In genomic region chr10:14023612-14024348, GRCh38 we compare ENCODE assay signal across 14 cellular contexts.
DNase-seq lines count a peak whose midpoint lies in the region; ATAC-seq, FAIRE-seq and TF ChIP-seq lines count a peak whose summit lies in the region.
"Had no signal": no experiment of that assay in that cellular context is flagged by ENCODE, and none has a peak within 500 bp of the region (broad histone marks: within the 10 kb centered on the region; RNA-seq: fewer than 3 reads in every experiment).

No MANE protein-coding gene starts in this region.

- peaks cover 3% of the 10 kb centered on the region; the same call in 1 of the 2 replicates for H3K4me1 ChIP-seq in HEK293 (ENCODE audit: control insufficient read depth, insufficient read depth, low read length)
- no peaks in the 10 kb centered on the region for H3K4me1 ChIP-seq in astrocyte (ENCODE audit: insufficient read depth, low read length)

- H3K4me3 Mint-ChIP-seq in astrocyte (ENCODE audit: unreplicated experiment) (no peak overlapping the region), endothelial cell (ENCODE audit: unreplicated experiment) (no peak overlapping the region)
- peak overlapping the region in 1 of 2 donors; percentile 63 for H3K4me3 Mint-ChIP-seq in stimulated activated naive B cell treated with anti-CD40 and anti-IgM and Interleukin-4, amounts not matched to agents 10 μg/mL and 1 μg/mL and 100 μg/mL, for 72 hours
- H3K4me3 Mint-ChIP-seq: activated CD4-positive, alpha-beta T cell treated with anti-CD3 and anti-CD28 coated beads, Interleukin-2, amount 10 ng/mL, durations not matched to agents 24 days and 14 days; activated T-helper 1 cell treated with anti-CD3 and anti-CD28 coated beads, Interleukin-12 subunit alpha, Interleukin-12 subunit beta, Interleukin-2, Interleukin-4 antibody, amounts not matched to agents 30 ng/mL and 10 ng/mL and 1 ng/mL, durations not matched to agents 14 hours and 24 hours and 36 hours had no signal

- no peaks in the 10 kb centered on the region for H3K36me3 ChIP-seq in HEK293 (ENCODE audit: control insufficient read depth in 2 of 2, insufficient read depth in 1 of 2, low read length in 2 of 2)
- no peaks in the 10 kb centered on the region for H3K36me3 ChIP-seq in astrocyte (ENCODE audit: insufficient read depth, low read length)

- H4K20me1 ChIP-seq in astrocyte (ENCODE audit: insufficient read depth, low read length), result no peaks in the 10 kb centered on the region

- no peak overlapping the region for H2AFZ ChIP-seq in astrocyte (ENCODE audit: low read depth, low read length)

- H3K9ac ChIP-seq in astrocyte (ENCODE audit: low read length), result no peak overlapping the region

- DNase-seq in astrocyte (ENCODE audit: low read depth) (peak; percentile 19), medulla oblongata (ENCODE audit: extremely low spot score) (peak; percentile 49), endothelial cell (ENCODE audit: low spot score) (no peak)
- DNase-seq in stimulated activated naive B cell treated with anti-CD40 and anti-IgM and Interleukin-4, amounts not matched to agents 10 μg/mL and 1 μg/mL and 100 μg/mL, for 72 hours, result no peak
- DNase-seq in activated CD4-positive, alpha-beta T cell treated with anti-CD3 and anti-CD28 coated beads for 1 hour, result no peak
- DNase-seq: activated CD4-positive, alpha-beta T cell treated with anti-CD3 and anti-CD28 coated beads, Interleukin-2, amount 10 ng/mL, durations not matched to agents 24 days and 14 days; mesenchymal stem cell; NCI-H2171; right cardiac atrium; T-helper 1 cell had no signal

- no peak for TF ChIP-seq CTCF in HEK293 (tag by site-specific recombination; IDR thresholded peaks at IDR 0.05)
- TF ChIP-seq CTCF in astrocyte (IDR thresholded peaks at IDR 0.05; ENCODE audit: insufficient read depth, low read depth, low read length), result no peak
- no peak for TF ChIP-seq CTCF in endothelial cell (IDR thresholded peaks at IDR 0.05; ENCODE audit: unreplicated experiment)

- POLR2A ChIA-PET in HEK293 (lab: Yijun Ruan, JAX), result no interaction called here

- H3K4me1 Mint-ChIP-seq in astrocyte (ENCODE audit: low read depth, unreplicated experiment), result peaks cover 12% of the 10 kb centered on the region
- peaks cover 7 to 24% of the 10 kb centered on the region in 2 donors for H3K4me1 Mint-ChIP-seq in stimulated activated naive B cell treated with anti-CD40 and anti-IgM and Interleukin-4, amounts not matched to agents 10 μg/mL and 1 μg/mL and 100 μg/mL, for 72 hours
- peaks cover 13% of the 10 kb centered on the region for H3K4me1 Mint-ChIP-seq in endothelial cell (ENCODE audit: unreplicated experiment)
- H3K4me1 Mint-ChIP-seq: activated CD4-positive, alpha-beta T cell treated with anti-CD3 and anti-CD28 coated beads, Interleukin-2, amount 10 ng/mL, durations not matched to agents 24 days and 14 days had no signal

- H3K4me2 ChIP-seq in astrocyte (ENCODE audit: low read length), result no peak overlapping the region

- H3K4me3 ChIP-seq in HEK293 (ENCODE audit: low read depth, low read length) (no peak overlapping the region), astrocyte (ENCODE audit: insufficient read depth, low read depth, low read length) (no peak overlapping the region)

- CTCF ChIA-PET in HEK293 (lab: Yijun Ruan, JAX), result interaction anchor here (0.6 to 0.7 kb wide), 2 partner anchors 11 to 360 kb away, joined by 3 read pairs; no protein-coding TSS in a partner anchor

- H3K27me3 Mint-ChIP-seq in astrocyte (ENCODE audit: low read depth, unreplicated experiment) (no peaks in the 10 kb centered on the region), endothelial cell (ENCODE audit: unreplicated experiment) (peaks cover 2% of the 10 kb centered on the region)
- H3K27me3 Mint-ChIP-seq in stimulated activated naive B cell treated with anti-CD40 and anti-IgM and Interleukin-4, amounts not matched to agents 10 μg/mL and 1 μg/mL and 100 μg/mL, for 72 hours, result peaks cover 16 to 58% of the 10 kb centered on the region in 2 donors

- H3K27ac Mint-ChIP-seq in astrocyte (ENCODE audit: unreplicated experiment) (no peak overlapping the region), endothelial cell (ENCODE audit: unreplicated experiment) (no peak overlapping the region)
- H3K27ac Mint-ChIP-seq in stimulated activated naive B cell treated with anti-CD40 and anti-IgM and Interleukin-4, amounts not matched to agents 10 μg/mL and 1 μg/mL and 100 μg/mL, for 72 hours, result peak overlapping the region; percentile 32
- H3K27ac Mint-ChIP-seq: activated CD4-positive, alpha-beta T cell treated with anti-CD3 and anti-CD28 coated beads, Interleukin-2, amount 10 ng/mL, durations not matched to agents 24 days and 14 days; activated T-helper 1 cell treated with anti-CD3 and anti-CD28 coated beads, Interleukin-12 subunit alpha, Interleukin-12 subunit beta, Interleukin-2, Interleukin-4 antibody, amounts not matched to agents 30 ng/mL and 10 ng/mL and 1 ng/mL, durations not matched to agents 14 hours and 24 hours and 36 hours had no signal

- FAIRE-seq in astrocyte (lab: Jason Lieb, UNC), result no peak

- H3K79me2 ChIP-seq in astrocyte (ENCODE audit: insufficient read depth, low read length), result no peaks in the 10 kb centered on the region

- no peaks in the 10 kb centered on the region for H3K27me3 ChIP-seq in astrocyte (ENCODE audit: insufficient read depth, low read length)

- H3K9me3 Mint-ChIP-seq in astrocyte (ENCODE audit: unreplicated experiment) (no peaks in the 10 kb centered on the region), endothelial cell (ENCODE audit: unreplicated experiment) (no peaks in the 10 kb centered on the region)
- peaks cover 4% of the 10 kb centered on the region in 2 donors for H3K9me3 Mint-ChIP-seq in stimulated activated naive B cell treated with anti-CD40 and anti-IgM and Interleukin-4, amounts not matched to agents 10 μg/mL and 1 μg/mL and 100 μg/mL, for 72 hours

- H3K9me3 ChIP-seq in HEK293 (ENCODE audit: control insufficient read depth, insufficient read depth, low read depth, low read length), result no peaks in the 10 kb centered on the region
- no peaks in the 10 kb centered on the region for H3K9me3 ChIP-seq in astrocyte (ENCODE audit: insufficient read depth, low read depth, low read length)

- peak; percentile 12 to 30 for ATAC-seq in stimulated activated naive B cell treated with anti-CD40 and anti-IgM and Interleukin-4, amounts not matched to agents 10 μg/mL and 1 μg/mL and 100 μg/mL, for 72 hours (replicated peaks)
- no peak for ATAC-seq in GM21737 (IDR thresholded peaks at IDR 0.05; ENCODE audit: unreplicated experiment)

- H3K27ac ChIP-seq in HEK293 (ENCODE audit: extremely low read depth, low read depth, low read length) (no peak overlapping the region), astrocyte (ENCODE audit: low read depth, low read length) (no peak overlapping the region)
- H3K27ac ChIP-seq: epithelial cell of prostate had no signal

- no peaks in the 10 kb centered on the region for H3K36me3 Mint-ChIP-seq in astrocyte (ENCODE audit: low read depth, unreplicated experiment)
- peaks cover 2% of the 10 kb centered on the region in 2 donors for H3K36me3 Mint-ChIP-seq in stimulated activated naive B cell treated with anti-CD40 and anti-IgM and Interleukin-4, amounts not matched to agents 10 μg/mL and 1 μg/mL and 100 μg/mL, for 72 hours
- no peaks in the 10 kb centered on the region for H3K36me3 Mint-ChIP-seq in endothelial cell (ENCODE audit: low read depth, unreplicated experiment)

TF ChIP-seq in HEK293, 187 proteins besides CTCF, POLR2A, EP300 and RAD21:
- TF ChIP-seq WT1 (tag by site-specific recombination; IDR thresholded peaks at IDR 0.05), result no peak
- peak; percentile 28; the same call in 1 of the 2 replicates for TF ChIP-seq FEZF1 (tag by site-specific recombination; IDR thresholded peaks at IDR 0.05)
- TF ChIP-seq ZNF843 (tag by site-specific recombination; IDR thresholded peaks at IDR 0.05), result no peak

Comparison
In these comparisons a context has a peak if more than half of its experiments do, and no peak if none do; other contexts are left out.
1. DNase-seq: peak in astrocyte (single experiment) and medulla oblongata (single experiment); none in stimulated activated naive B cell treated with anti-CD40 and anti-IgM and Interleukin-4, amounts not matched to agents 10 μg/mL and 1 μg/mL and 100 μg/mL, for 72 hours (single experiment), activated CD4-positive, alpha-beta T cell treated with anti-CD3 and anti-CD28 coated beads for 1 hour (single experiment) and endothelial cell (single experiment).